In genomic region chr5:126777974-126778674, GRCh38 we compare ENCODE assay signal across 8 cellular contexts. TPM values are rescaled to one million over a fixed set of nuclear protein-coding genes. Genes with fewer than 3 reads are reported as not detected.
A peak's percentile ranks its signal among the peaks of the same experiment; 100 is the strongest.
DNase-seq lines count a peak whose midpoint lies in the region; ATAC-seq, FAIRE-seq and TF ChIP-seq lines count a peak whose summit lies in the region.

No MANE protein-coding gene starts in this region.

- ATAC-seq in HG02623 (IDR thresholded peaks at IDR 0.05; ENCODE audit: unreplicated experiment) (peak; percentile 59), Right ventricle myocardium inferior (peak; percentile 73), pancreas (peak; percentile 17 to 64 (median 43))

- peak overlapping the region; percentile 93 for H3K4me3 Mint-ChIP-seq in activated naive CD8-positive, alpha-beta T cell treated with anti-CD3 and anti-CD28 coated beads for 36 hours

- intact Hi-C loops in Right ventricle myocardium inferior (cut with DNase I): loop anchor here (5.0 kb wide), 1 partner anchor 121 kb away; no protein-coding TSS in a partner anchor
- intact Hi-C loops in pancreas (cut with DNase I): loop anchor here in 1 of 3 donors (5.0 kb wide), 1 partner anchor 96 kb away; no protein-coding TSS in a partner anchor
- intact Hi-C loops in tibial artery (cut with DNase I; ENCODE audit: low total_unique reads): loop anchor here (10.0 kb wide), 1 partner anchor 257 kb away; the partner anchor contains the start of gene MARCHF3

- peaks cover 29% of the 10 kb centered on the region for H3K4me1 Mint-ChIP-seq in activated naive CD8-positive, alpha-beta T cell treated with anti-CD3 and anti-CD28 coated beads for 36 hours

- no peak for TF ChIP-seq CTCF in GM10266 (IDR thresholded peaks at IDR 0.05; ENCODE audit: control insufficient read depth, insufficient read depth, low read depth, missing control alignments)
- TF ChIP-seq CTCF in pancreas (IDR thresholded peaks at IDR 0.05): no peak
- TF ChIP-seq CTCF in tibial artery (IDR thresholded peaks at IDR 0.05): no peak

- no peaks in the 10 kb centered on the region for H3K27me3 Mint-ChIP-seq in activated naive CD8-positive, alpha-beta T cell treated with anti-CD3 and anti-CD28 coated beads for 36 hours

- FAIRE-seq in pancreas (lab: Jason Lieb, UNC): no peak

- peak overlapping the region; percentile 98 for H3K27ac Mint-ChIP-seq in activated naive CD8-positive, alpha-beta T cell treated with anti-CD3 and anti-CD28 coated beads for 36 hours

- H3K27ac ChIP-seq in pancreas (peak overlapping the region; percentile 90 to 97 (median 94)), tibial artery (peak overlapping the region; percentile 79 to 90)

- H3K36me3 Mint-ChIP-seq in activated naive CD8-positive, alpha-beta T cell treated with anti-CD3 and anti-CD28 coated beads for 36 hours: peaks cover 40% of the 10 kb centered on the region

- no peaks in the 10 kb centered on the region for H3K9me3 Mint-ChIP-seq in activated naive CD8-positive, alpha-beta T cell treated with anti-CD3 and anti-CD28 coated beads for 36 hours

- H3K27me3 ChIP-seq in pancreas: no peaks in the 10 kb centered on the region
- H3K27me3 ChIP-seq in tibial artery: no peaks in the 10 kb centered on the region

- H3K4me1 ChIP-seq in pancreas (peaks cover 0 to 6% (median 4%) of the 10 kb centered on the region in 3 donors), tibial artery (peaks cover 0 to 19% (median 11%) of the 10 kb centered on the region in 4 donors)

- 0 to 1% methylated on average over 64 to 66 of the region's 66 CpGs for WGBS in pancreas, 2 donors

- H3K9me3 ChIP-seq in pancreas (no peaks in the 10 kb centered on the region), tibial artery (no peaks in the 10 kb centered on the region)

- DNase-seq in GM10266 (ENCODE audit: extremely low spot score) (peak; percentile 86), NCI-H1092 treated with DMSO at 0.1 percent for 48 hours (lab: John Stamatoyannopoulos, UW) (peak; percentile 89), SKM-1 (lab: John Stamatoyannopoulos, UW; ENCODE audit: unreplicated experiment) (peak; percentile 98), Right ventricle myocardium inferior (ENCODE audit: missing footprints) (peak; percentile 94), pancreas (peak; percentile 58 to 83 (median 72)), tibial artery (peak; percentile 77 to 90)
- peak; percentile 95 for DNase-seq in activated naive CD8-positive, alpha-beta T cell treated with anti-CD3 and anti-CD28 coated beads for 36 hours

- H3K36me3 ChIP-seq in pancreas: no peaks in the 10 kb centered on the region
- H3K36me3 ChIP-seq in tibial artery: no peaks in the 10 kb centered on the region

- H3K4me3 ChIP-seq in pancreas: peak overlapping the region; percentile 69 to 86 (median 79)
- peak overlapping the region; percentile 63 to 90 for H3K4me3 ChIP-seq in tibial artery

RNA-seq across cellular contexts. Expression of gene LMNB1, which starts 1.2 kb away (rescaled TPM):
- 100 to 1,000 TPM; 229 to 231 TPM for total RNA-seq in activated naive CD8-positive, alpha-beta T cell treated with anti-CD3 and anti-CD28 coated beads for 36 hours
- 3.7 TPM for total RNA-seq in Right ventricle myocardium inferior
- 1 to 10 TPM; 1.5 to 7.5 (median 4.3) TPM for total RNA-seq in pancreas
- 1 to 10 TPM in 1 of 2 donors, under 1 TPM in 1; 0.72 to 3.2 TPM for polyA plus RNA-seq in pancreas

Comparison
In these comparisons a context has a peak if more than half of its experiments do, and no peak if none do; other contexts are left out.
1. Peak in every context shown above with its lines: DNase-seq, ATAC-seq, H3K4me3 ChIP-seq and H3K27ac ChIP-seq.
2. RNA of gene LMNB1, which starts 1.2 kb away (total RNA-seq): 229 to 231 TPM in activated naive CD8-positive, alpha-beta T cell treated with anti-CD3 and anti-CD28 coated beads for 36 hours; 1.5 to 7.5 TPM in pancreas and 3.7 TPM in Right ventricle myocardium inferior (single experiment); every median in the first group is over 10 times any median in the second.